Comparison of ENCODE assay signal across 1 cellular context in genomic region chr18:3448845-3449701, GRCh38.
TF ChIP-seq lines count a peak whose summit lies in the region.

No MANE protein-coding gene starts in this region.

TF ChIP-seq in HepG2, 621 proteins besides CTCF, POLR2A, EP300 and RAD21 (continued from another document and continues in another):
- TF ChIP-seq ZBTB39 (CRISPR knock-in tag; IDR thresholded peaks at IDR 0.05) (peak; percentile 32; the same call in 1 of the 2 replicates), HOXA9 (CRISPR knock-in tag; IDR thresholded peaks at IDR 0.05; ENCODE audit: borderline replicate concordance) (no peak), RFX5 (IDR thresholded peaks at IDR 0.05; ENCODE audit: low read depth, low read length) (no peak), CREM (IDR thresholded peaks at IDR 0.05) (peak; percentile 57; the same call in 1 of the 2 replicates), CREM (CRISPR knock-in tag; IDR thresholded peaks at IDR 0.05) (no peak), ETV5 (CRISPR knock-in tag; IDR thresholded peaks at IDR 0.05; ENCODE audit: borderline replicate concordance) (peak; percentile 54; the same call in 1 of the 2 replicates), NFKBIZ (CRISPR knock-in tag; IDR thresholded peaks at IDR 0.05) (no peak), MEIS2 (CRISPR knock-in tag; IDR thresholded peaks at IDR 0.05) (peak; percentile 79), KLF9 (CRISPR knock-in tag; IDR thresholded peaks at IDR 0.05; ENCODE audit: low read depth) (no peak), SP2 (CRISPR knock-in tag; IDR thresholded peaks at IDR 0.05) (no peak), ZFY (CRISPR knock-in tag; IDR thresholded peaks at IDR 0.05) (0 out of 2 replicates have a peak, but pooled peaks have one; percentile 18), ZNF687 (CRISPR knock-in tag; IDR thresholded peaks at IDR 0.05) (peak; percentile 68), RBFOX2 (IDR thresholded peaks at IDR 0.05; ENCODE audit: low read depth, low read length) (peak; percentile 86), SIN3A (IDR thresholded peaks at IDR 0.05; ENCODE audit: borderline replicate concordance, low read depth, low read length) (peak; percentile 72; the same call in 1 of the 2 replicates), ZNF263 (CRISPR knock-in tag; IDR thresholded peaks at IDR 0.05) (peak; percentile 20; the same call in 1 of the 2 replicates), HOXA7 (CRISPR knock-in tag; IDR thresholded peaks at IDR 0.05) (no peak), ZUFSP (CRISPR knock-in tag; IDR thresholded peaks at IDR 0.05; ENCODE audit: borderline replicate concordance) (no peak), REST (IDR thresholded peaks at IDR 0.05; ENCODE audit: borderline replicate concordance in 1 of 2, low read depth in 1 of 2, low read length in 2 of 2) (0 out of 4 replicates have a peak, but pooled peaks of 1 of the 2 experiments have one; percentile 14), NR2F1 (CRISPR knock-in tag; IDR thresholded peaks at IDR 0.05) (no peak), MED8 (CRISPR knock-in tag; IDR thresholded peaks at IDR 0.05; ENCODE audit: insufficient replicate concordance) (no peak), TCF7 (IDR thresholded peaks at IDR 0.05; ENCODE audit: low read depth) (peak; percentile 38; the same call in 1 of the 2 replicates), NFAT5 (CRISPR knock-in tag; IDR thresholded peaks at IDR 0.05) (no peak), FOXP4 (CRISPR knock-in tag; IDR thresholded peaks at IDR 0.05) (peak; percentile 43; the same call in 1 of the 2 replicates), GABPA (IDR thresholded peaks at IDR 0.05; ENCODE audit: low read depth, low read length) (no peak), GABPA (CRISPR knock-in tag; IDR thresholded peaks at IDR 0.05; ENCODE audit: low read depth) (no peak), ZNF781 (CRISPR knock-in tag; IDR thresholded peaks at IDR 0.05; ENCODE audit: borderline replicate concordance, not compliant biosample characterization) (no peak), ZNF331 (CRISPR knock-in tag; IDR thresholded peaks at IDR 0.05) (no peak), ZFAT (CRISPR knock-in tag; conservative IDR thresholded peaks at IDR 0.05) (no peak)
